In the genomic region with DNA sequence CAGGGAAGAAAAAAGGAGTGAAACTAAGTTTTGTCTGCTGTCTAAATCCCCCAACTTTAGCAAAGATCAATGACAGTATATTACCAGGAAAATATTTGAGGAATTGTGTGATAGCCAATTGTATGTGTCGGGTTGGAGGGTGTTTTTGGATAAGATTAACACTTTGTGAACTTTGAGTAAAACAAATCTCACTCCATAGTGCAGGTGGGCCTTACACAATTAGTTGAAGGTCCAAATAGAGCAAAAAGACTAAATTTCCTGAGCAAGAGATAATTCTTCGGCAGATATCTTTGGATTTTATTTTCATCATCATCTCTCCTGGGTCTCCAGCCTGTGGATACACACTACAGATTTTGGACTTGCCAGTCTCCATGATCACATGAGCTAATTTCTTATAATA, we compare ENCODE assay signal across 35 cellular contexts.
DNase-seq lines count a peak whose midpoint lies in the region; ATAC-seq, FAIRE-seq and TF ChIP-seq lines count a peak whose summit lies in the region.
"Had no signal": no experiment of that assay in that cellular context is flagged by ENCODE, and none has a peak within 500 bp of the region (broad histone marks: within the 10 kb centered on the region; RNA-seq: fewer than 3 reads in every experiment).

No MANE protein-coding gene starts in this region.

- H3K4me3 Mint-ChIP-seq in activated CD8-positive, alpha-beta T cell treated with anti-CD3 and anti-CD28 coated beads for 36 hours: no peak overlapping the region
- H3K4me3 Mint-ChIP-seq: B cell; CD14-positive monocyte; CD4-positive, alpha-beta memory T cell; CD4-positive, alpha-beta T cell; CD4-positive, CD25-positive, alpha-beta regulatory T cell; CD8-positive, alpha-beta memory T cell; CD8-positive, alpha-beta T cell had no signal

- H3K27me3 ChIP-seq in PC-9 (ENCODE audit: insufficient read depth, low read depth) (no peaks in the 10 kb centered on the region), K562 (ENCODE audit: control insufficient read depth in 2 of 2, insufficient read depth in 2 of 2, low read length in 2 of 2) (no peaks in the 10 kb centered on the region), osteoblast (ENCODE audit: insufficient read depth, low read length) (no peaks in the 10 kb centered on the region)
- H3K27me3 ChIP-seq: BE2C; BLaER1; BLaER1 treated with 17β-estradiol and CSF1 and Interleukin-3, amounts not matched to agents 10 nM and 100 nM had no signal

- H3K4me3 ChIP-seq in HEK293 (ENCODE audit: low read depth, low read length): no peak overlapping the region
- H3K4me3 ChIP-seq in PC-9: no peak overlapping the region
- no peak overlapping the region for H3K4me3 ChIP-seq in K562
- no peak overlapping the region for H3K4me3 ChIP-seq in osteoblast (ENCODE audit: insufficient read depth, low read length)
- H3K4me3 ChIP-seq: A549; BLaER1; BLaER1 treated with 17β-estradiol and CSF1 and Interleukin-3, amounts not matched to agents 10 nM and 100 nM had no signal

- H3K27me3 Mint-ChIP-seq in activated CD8-positive, alpha-beta T cell treated with anti-CD3 and anti-CD28 coated beads for 36 hours: no peaks in the 10 kb centered on the region
- H3K27me3 Mint-ChIP-seq: CD4-positive, alpha-beta T cell; CD4-positive, CD25-positive, alpha-beta regulatory T cell had no signal

- H2AFZ ChIP-seq in PC-9: 0 out of 2 replicates have a peak overlapping the region, but pooled peaks have one; percentile 5
- no peak overlapping the region for H2AFZ ChIP-seq in K562 (ENCODE audit: low read depth, low read length)
- H2AFZ ChIP-seq in osteoblast (ENCODE audit: low read length): no peak overlapping the region

- no peaks in the 10 kb centered on the region for H3K4me1 Mint-ChIP-seq in activated CD8-positive, alpha-beta T cell treated with anti-CD3 and anti-CD28 coated beads for 36 hours (ENCODE audit: low read depth)
- H3K4me1 Mint-ChIP-seq: B cell; CD14-positive monocyte; CD4-positive, alpha-beta memory T cell; CD4-positive, CD25-positive, alpha-beta regulatory T cell; CD8-positive, alpha-beta memory T cell had no signal

- TF ChIP-seq CTCF in HEK293 (tag by site-specific recombination; IDR thresholded peaks at IDR 0.05) (no peak), PC-9 (conservative IDR thresholded peaks at IDR 0.05) (no peak), K562 (IDR thresholded peaks at IDR 0.05 in 2 of 3, conservative IDR thresholded peaks at IDR 0.05 in 1 of 3; ENCODE audit: insufficient read depth in 2 of 3, low read depth in 1 of 3, low read length in 3 of 3) (no peak), osteoblast (IDR thresholded peaks at IDR 0.05; ENCODE audit: extremely low read depth, low read depth, low read length) (no peak)
- TF ChIP-seq CTCF in activated CD8-positive, alpha-beta T cell treated with anti-CD3 and anti-CD28 coated beads for 36 hours (IDR thresholded peaks at IDR 0.05): no peak

- H4K20me1 ChIP-seq in PC-9 (ENCODE audit: insufficient read depth) (no peaks in the 10 kb centered on the region), K562 (replicated peaks; ENCODE audit: control insufficient read depth, insufficient read depth, low read length) (no peaks in the 10 kb centered on the region), osteoblast (ENCODE audit: insufficient read depth, low read length) (no peaks in the 10 kb centered on the region)
- H4K20me1 ChIP-seq: BLaER1; BLaER1 treated with 17β-estradiol and CSF1 and Interleukin-3, amounts not matched to agents 10 nM and 100 nM had no signal

- H3K9ac ChIP-seq in K562 (ENCODE audit: insufficient read depth in 1 of 2, low read depth in 2 of 2, low read length in 2 of 2): no peak overlapping the region
- H3K9ac ChIP-seq: BLaER1; BLaER1 treated with 17β-estradiol and CSF1 and Interleukin-3, amounts not matched to agents 10 nM and 100 nM had no signal

- H3K9me1 ChIP-seq in K562 (ENCODE audit: control insufficient read depth, insufficient read depth, low read length): no peaks in the 10 kb centered on the region

- BruUV-seq in PC-9 (replicated peaks; lab: Mats Ljungman, UMichigan) (no TSS peak), K562 (replicated peaks; lab: Mats Ljungman, UMichigan) (no TSS peak)

- H3K27ac ChIP-seq in HEK293 (ENCODE audit: extremely low read depth, low read depth, low read length) (no peak overlapping the region), PC-9 (no peak overlapping the region), K562 (ENCODE audit: extremely low read depth, low read depth, low read length) (no peak overlapping the region), osteoblast (ENCODE audit: low read depth, low read length) (no peak overlapping the region)
- H3K27ac ChIP-seq: 22Rv1; A549; BLaER1; BLaER1 treated with 17β-estradiol and CSF1 and Interleukin-3, amounts not matched to agents 10 nM and 100 nM; C4-2B had no signal

- TF ChIP-seq EP300 in K562 (IDR thresholded peaks at IDR 0.05; ENCODE audit: low read length): no peak

- no peaks in the 10 kb centered on the region for H3K9me3 ChIP-seq in HEK293 (ENCODE audit: control insufficient read depth, insufficient read depth, low read depth, low read length)
- H3K9me3 ChIP-seq in PC-9 (ENCODE audit: insufficient read depth, low read depth): no peaks in the 10 kb centered on the region
- no peaks in the 10 kb centered on the region for H3K9me3 ChIP-seq in K562 (replicated peaks; ENCODE audit: control insufficient read depth, insufficient read depth, low read depth, low read length)
- no peaks in the 10 kb centered on the region for H3K9me3 ChIP-seq in osteoblast (ENCODE audit: low read depth, low read length)
- H3K9me3 ChIP-seq: A549; BE2C; BLaER1; BLaER1 treated with 17β-estradiol and CSF1 and Interleukin-3, amounts not matched to agents 10 nM and 100 nM; Caco-2 had no signal

- FAIRE-seq in K562 (lab: Jason Lieb, UNC): no peak
- FAIRE-seq: A204.1, A549, D721Med had no signal

- H3K36me3 Mint-ChIP-seq in activated CD8-positive, alpha-beta T cell treated with anti-CD3 and anti-CD28 coated beads for 36 hours (ENCODE audit: low read depth): no peaks in the 10 kb centered on the region
- H3K36me3 Mint-ChIP-seq: CD14-positive monocyte; CD4-positive, alpha-beta memory T cell; CD4-positive, CD25-positive, alpha-beta regulatory T cell; CD8-positive, alpha-beta memory T cell; CD8-positive, alpha-beta T cell had no signal

- intact Hi-C loops in PC-9 (cut with micrococcal nuclease; ENCODE audit: unreplicated experiment): no loop called here
- intact Hi-C loops in K562 (cut with micrococcal nuclease): no loop called here
- intact Hi-C loops in activated CD8-positive, alpha-beta T cell treated with anti-CD3 and anti-CD28 coated beads for 36 hours (cut with micrococcal nuclease): no loop called here

- no peaks in the 10 kb centered on the region for H3F3A ChIP-seq in PC-9 (ENCODE audit: insufficient read depth, low read depth)

- no peak for DNase-seq in PC-9
- DNase-seq in K562 (ENCODE audit: extremely low read depth in 1 of 4, low spot score in 3 of 4): no peak
- DNase-seq in osteoblast (ENCODE audit: insufficient read length, low spot score, missing footprints): no peak
- DNase-seq in activated CD8-positive, alpha-beta T cell treated with anti-CD3 and anti-CD28 coated beads for 36 hours: no peak
- DNase-seq: 8988T; ACHN; AML-193; BE2C; C1 segment of cervical spinal cord; Caco-2; Calu3; CD4-positive, alpha-beta memory T cell; CD4-positive, alpha-beta T cell; CD4-positive, CD25-positive, alpha-beta regulatory T cell; CD8-positive, alpha-beta memory T cell; CD8-positive, alpha-beta T cell; COR-L47; DMS 273 treated with DMSO at 0.1 percent for 48 hours; DMS153; DMS53; DMS79; DMS79 treated with DMSO at 0.1 percent for 48 hours; DND-41; EL had no signal

- no peaks in the 10 kb centered on the region for H3K9me2 ChIP-seq in PC-9 (ENCODE audit: insufficient read depth)

- H3K79me2 ChIP-seq in PC-9 (ENCODE audit: low read depth) (no peaks in the 10 kb centered on the region), K562 (ENCODE audit: control insufficient read depth, insufficient read depth, low read length) (no peaks in the 10 kb centered on the region), osteoblast (ENCODE audit: insufficient read depth, low read length) (no peaks in the 10 kb centered on the region)

- 0% methylated on average over 2 of the region's 2 CpGs for WGBS in K562 (ENCODE audit: insufficient coverage, low coverage, missing lambda C conversion rate)

- CTCF ChIA-PET in HEK293 (lab: Yijun Ruan, JAX) (no interaction called here), PC-9 (lab: Charles Lee) (no interaction called here), K562 (lab: Yijun Ruan, JAX; ENCODE audit: low intra/inter-chr PET ratio) (no interaction called here)
- CTCF ChIA-PET in activated CD8-positive, alpha-beta T cell treated with anti-CD3 and anti-CD28 coated beads for 36 hours (lab: Charles Lee): no interaction called here

- POLR2A ChIA-PET in HEK293 (lab: Yijun Ruan, JAX) (no interaction called here), PC-9 (lab: Charles Lee; ENCODE audit: unreplicated experiment) (no interaction called here), K562 (lab: Yijun Ruan, JAX) (no interaction called here)
- POLR2A ChIA-PET in activated CD8-positive, alpha-beta T cell treated with anti-CD3 and anti-CD28 coated beads for 36 hours (lab: Charles Lee): no interaction called here

- in situ Hi-C loops in K562 (cut with MboI): no loop called here

- ATAC-seq in K562: no peak
- no peak for ATAC-seq in HG02884 (IDR thresholded peaks at IDR 0.05; ENCODE audit: unreplicated experiment)
- no peak for ATAC-seq in activated CD8-positive, alpha-beta T cell treated with anti-CD3 and anti-CD28 coated beads for 36 hours
- ATAC-seq: A549; CD8-positive, alpha-beta T cell had no signal

- H3K4me1 ChIP-seq in HEK293 (ENCODE audit: control insufficient read depth, insufficient read depth, low read length) (no peaks in the 10 kb centered on the region), PC-9 (replicated peaks; ENCODE audit: insufficient read depth) (no peaks in the 10 kb centered on the region), K562 (replicated peaks in 1 of 2; ENCODE audit: control insufficient read depth in 2 of 2, insufficient read depth in 2 of 2, low read length in 2 of 2) (no peaks in the 10 kb centered on the region), osteoblast (ENCODE audit: insufficient read depth, low read length) (no peaks in the 10 kb centered on the region)
- H3K4me1 ChIP-seq: A549; BE2C; BLaER1; BLaER1 treated with 17β-estradiol and CSF1 and Interleukin-3, amounts not matched to agents 10 nM and 100 nM; Caco-2 had no signal

- H3K9me3 Mint-ChIP-seq in activated CD8-positive, alpha-beta T cell treated with anti-CD3 and anti-CD28 coated beads for 36 hours: no peaks in the 10 kb centered on the region
- H3K9me3 Mint-ChIP-seq: CD4-positive, alpha-beta memory T cell; CD4-positive, alpha-beta T cell; CD4-positive, CD25-positive, alpha-beta regulatory T cell; CD8-positive, alpha-beta memory T cell; CD8-positive, alpha-beta T cell had no signal

- H3K36me3 ChIP-seq in HEK293 (ENCODE audit: control insufficient read depth in 2 of 2, insufficient read depth in 1 of 2, low read length in 2 of 2) (no peaks in the 10 kb centered on the region), PC-9 (ENCODE audit: low read depth) (no peaks in the 10 kb centered on the region), K562 (ENCODE audit: control insufficient read depth, insufficient read depth, low read length) (no peaks in the 10 kb centered on the region), osteoblast (ENCODE audit: insufficient read depth, low read length) (no peaks in the 10 kb centered on the region)
- H3K36me3 ChIP-seq: BE2C; BLaER1; BLaER1 treated with 17β-estradiol and CSF1 and Interleukin-3, amounts not matched to agents 10 nM and 100 nM had no signal

- no peak for TF ChIP-seq POLR2A in K562 (conservative IDR thresholded peaks at IDR 0.05)

- H3K4me2 ChIP-seq in PC-9: no peak overlapping the region
- no peak overlapping the region for H3K4me2 ChIP-seq in K562 (ENCODE audit: insufficient read depth, low read length)
- no peak overlapping the region for H3K4me2 ChIP-seq in osteoblast (ENCODE audit: insufficient read depth, low read length)
- H3K4me2 ChIP-seq: A549; BLaER1; BLaER1 treated with 17β-estradiol and CSF1 and Interleukin-3, amounts not matched to agents 10 nM and 100 nM had no signal

- no peak for TF ChIP-seq RAD21 in K562 (CRISPR knock-in tag; conservative IDR thresholded peaks at IDR 0.05 in 1 of 2, IDR thresholded peaks at IDR 0.05 in 1 of 2)

- H3K27ac Mint-ChIP-seq in activated CD8-positive, alpha-beta T cell treated with anti-CD3 and anti-CD28 coated beads for 36 hours: no peak overlapping the region
- H3K27ac Mint-ChIP-seq: B cell; CD14-positive monocyte; CD4-positive, alpha-beta memory T cell; CD4-positive, alpha-beta T cell; CD4-positive, CD25-positive, alpha-beta regulatory T cell; CD8-positive, alpha-beta memory T cell; CD8-positive, alpha-beta T cell had no signal
